20 cellular contexts compared by ENCODE assay signal in the genomic region with DNA sequence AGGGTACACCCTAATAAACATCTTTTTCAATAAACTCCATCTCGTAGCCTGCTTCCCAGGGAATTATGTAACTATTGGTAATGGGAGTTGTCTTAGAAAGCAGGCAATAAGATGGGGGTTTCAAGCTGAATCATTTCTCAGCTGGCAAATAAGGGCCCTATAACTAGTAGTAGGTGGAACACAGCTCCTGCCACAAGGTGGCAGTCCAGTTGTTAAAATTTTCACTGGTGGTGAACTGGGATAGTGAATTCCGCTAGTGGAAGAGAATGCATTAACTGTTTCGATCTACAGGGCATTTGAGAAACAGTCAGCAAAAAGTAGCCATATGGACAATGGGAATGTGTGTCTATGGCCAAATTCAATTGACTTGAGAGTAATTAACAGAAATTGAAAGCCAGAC. TPM values are rescaled to one million over a fixed set of nuclear protein-coding genes. Genes with fewer than 3 reads are reported as not detected.
DNase-seq lines count a peak whose midpoint lies in the region; ATAC-seq, FAIRE-seq and TF ChIP-seq lines count a peak whose summit lies in the region.
"Had no signal": no experiment of that assay in that cellular context is flagged by ENCODE, and none has a peak within 500 bp of the region (broad histone marks: within the 10 kb centered on the region; RNA-seq: fewer than 3 reads in every experiment).

No MANE protein-coding gene starts in this region.

- H2AFZ ChIP-seq in K562 (ENCODE audit: low read depth, low read length), result no peak overlapping the region

- no peak for TF ChIP-seq RAD21 in K562 (CRISPR knock-in tag; conservative IDR thresholded peaks at IDR 0.05 in 1 of 2, IDR thresholded peaks at IDR 0.05 in 1 of 2)

- no peaks in the 10 kb centered on the region for H3K27me3 Mint-ChIP-seq in MCF 10A (ENCODE audit: insufficient read depth, unreplicated experiment)
- peaks cover 3% of the 10 kb centered on the region for H3K27me3 Mint-ChIP-seq in endothelial cell (ENCODE audit: unreplicated experiment)
- H3K27me3 Mint-ChIP-seq: activated naive CD8-positive, alpha-beta T cell treated with anti-CD3 and anti-CD28 coated beads, Interleukin-2, amount 10 ng/mL, durations not matched to agents 7 days and 5 days; CD4-positive, CD25-positive, alpha-beta regulatory T cell; effector memory CD8-positive, alpha-beta T cell had no signal

- H3K36me3 Mint-ChIP-seq in MCF 10A (ENCODE audit: insufficient read depth, unreplicated experiment), result no peaks in the 10 kb centered on the region
- H3K36me3 Mint-ChIP-seq in endothelial cell (ENCODE audit: low read depth, unreplicated experiment), result peaks cover 37% of the 10 kb centered on the region
- H3K36me3 Mint-ChIP-seq: activated naive CD8-positive, alpha-beta T cell treated with anti-CD3 and anti-CD28 coated beads, Interleukin-2, amount 10 ng/mL, durations not matched to agents 7 days and 5 days had no signal

- BruUV-seq in MCF 10A (replicated peaks; lab: Mats Ljungman, UMichigan) (no TSS peak), K562 (replicated peaks; lab: Mats Ljungman, UMichigan) (no TSS peak)

- no peak for TF ChIP-seq POLR2A in breast epithelium (IDR thresholded peaks at IDR 0.05)
- no peak for TF ChIP-seq POLR2A in NB4 (IDR thresholded peaks at IDR 0.05; ENCODE audit: extremely low read depth, insufficient read length)
- no peak for TF ChIP-seq POLR2A in K562 (conservative IDR thresholded peaks at IDR 0.05)

- H3K27me3 ChIP-seq in breast epithelium (no peaks in the 10 kb centered on the region), K562 (ENCODE audit: control insufficient read depth in 2 of 2, insufficient read depth in 2 of 2, low read length in 2 of 2) (no peaks in the 10 kb centered on the region)
- H3K27me3 ChIP-seq: suprapubic skin, vagina had no signal

- H3K4me1 Mint-ChIP-seq in MCF 10A (ENCODE audit: insufficient read depth, unreplicated experiment) (no peaks in the 10 kb centered on the region), endothelial cell (ENCODE audit: unreplicated experiment) (no peaks in the 10 kb centered on the region)
- H3K4me1 Mint-ChIP-seq: activated naive CD8-positive, alpha-beta T cell treated with anti-CD3 and anti-CD28 coated beads, Interleukin-2, amount 10 ng/mL, durations not matched to agents 7 days and 5 days; CD4-positive, CD25-positive, alpha-beta regulatory T cell; natural killer cell had no signal

- no peak overlapping the region for H3K4me2 ChIP-seq in K562 (ENCODE audit: insufficient read depth, low read length)

- WGBS in K562 (ENCODE audit: insufficient coverage, low coverage, missing lambda C conversion rate), result 0% methylated on average over 3 of the region's 3 CpGs

- POLR2A ChIA-PET in MCF 10A (lab: Yijun Ruan, JAX) (interaction anchor here (0.6 kb wide), 1 partner anchor 56 kb away, joined by 3 read pairs; no protein-coding TSS in a partner anchor), K562 (lab: Yijun Ruan, JAX) (no interaction called here)

- DNase-seq in MCF 10A (ENCODE audit: unreplicated experiment) (peak; percentile 7), breast epithelium (ENCODE audit: low spot score in 2 of 2) (no peak), NB4 (ENCODE audit: low read depth) (peak; percentile 24), K562 (ENCODE audit: extremely low read depth in 1 of 4, low spot score in 3 of 4) (peak in 2 of 4 experiments; percentile 8 to 11), T-helper 1 cell (no peak), endothelial cell (ENCODE audit: low spot score) (no peak), NCI-H345 treated with DMSO at 0.1 percent for 48 hours (lab: John Stamatoyannopoulos, UW; ENCODE audit: unreplicated experiment) (no peak)
- DNase-seq: activated CD8-positive, alpha-beta memory T cell treated with anti-CD3 and anti-CD28 coated beads, Interleukin-2, amount 50 U/mL, for 4 hours; activated naive CD8-positive, alpha-beta T cell treated with anti-CD3 and anti-CD28 coated beads, Interleukin-2, amount 10 ng/mL, durations not matched to agents 7 days and 5 days; CD4-positive, CD25-positive, alpha-beta regulatory T cell; DMS79 treated with DMSO at 0.1 percent for 48 hours; effector memory CD8-positive, alpha-beta T cell; HCEC 1CT; natural killer cell; NCI-H1436 had no signal

- no peak overlapping the region for H3K4me3 Mint-ChIP-seq in MCF 10A (ENCODE audit: unreplicated experiment)
- H3K4me3 Mint-ChIP-seq in endothelial cell (ENCODE audit: unreplicated experiment), result no peak overlapping the region
- H3K4me3 Mint-ChIP-seq: activated naive CD8-positive, alpha-beta T cell treated with anti-CD3 and anti-CD28 coated beads, Interleukin-2, amount 10 ng/mL, durations not matched to agents 7 days and 5 days; CD4-positive, CD25-positive, alpha-beta regulatory T cell; effector memory CD8-positive, alpha-beta T cell; natural killer cell had no signal

- H3K9me3 Mint-ChIP-seq in MCF 10A (ENCODE audit: unreplicated experiment) (peaks cover 57% of the 10 kb centered on the region), endothelial cell (ENCODE audit: unreplicated experiment) (peaks cover 26% of the 10 kb centered on the region)

- H4K20me1 ChIP-seq in K562 (replicated peaks; ENCODE audit: control insufficient read depth, insufficient read depth, low read length), result no peaks in the 10 kb centered on the region

- H3K27ac ChIP-seq in breast epithelium (no peak overlapping the region), K562 (ENCODE audit: extremely low read depth, low read depth, low read length) (no peak overlapping the region)
- H3K27ac ChIP-seq: suprapubic skin, vagina had no signal

- no peak for FAIRE-seq in K562 (lab: Jason Lieb, UNC)

- no peaks in the 10 kb centered on the region for H3K79me2 ChIP-seq in K562 (ENCODE audit: control insufficient read depth, insufficient read depth, low read length)

- no peak overlapping the region for H3K9ac ChIP-seq in K562 (ENCODE audit: insufficient read depth in 1 of 2, low read depth in 2 of 2, low read length in 2 of 2)

- H3K27ac Mint-ChIP-seq in MCF 10A (ENCODE audit: low read depth, unreplicated experiment) (no peak overlapping the region), endothelial cell (ENCODE audit: unreplicated experiment) (no peak overlapping the region)
- H3K27ac Mint-ChIP-seq: activated naive CD8-positive, alpha-beta T cell treated with anti-CD3 and anti-CD28 coated beads, Interleukin-2, amount 10 ng/mL, durations not matched to agents 7 days and 5 days; CD4-positive, CD25-positive, alpha-beta regulatory T cell; effector memory CD8-positive, alpha-beta T cell; natural killer cell had no signal

- intact Hi-C loops in MCF 10A (cut with micrococcal nuclease) (no loop called here), breast epithelium (cut with DNase I; ENCODE audit: low total_unique reads) (no loop called here), K562 (cut with micrococcal nuclease) (no loop called here)

- CTCF ChIA-PET in MCF 10A (lab: Yijun Ruan, JAX), result interaction anchor here (0.8 to 1.0 kb wide), 3 partner anchors 47 to 108 kb away, joined by 3 read pairs; a partner anchor contains a TSS
- CTCF ChIA-PET in K562 (lab: Yijun Ruan, JAX; ENCODE audit: low intra/inter-chr PET ratio), result no interaction called here

- H3K9me1 ChIP-seq in K562 (ENCODE audit: control insufficient read depth, insufficient read depth, low read length), result no peaks in the 10 kb centered on the region

- H3K4me1 ChIP-seq in breast epithelium (no peaks in the 10 kb centered on the region), K562 (replicated peaks in 1 of 2; ENCODE audit: control insufficient read depth in 2 of 2, insufficient read depth in 2 of 2, low read length in 2 of 2) (no peaks in the 10 kb centered on the region)
- H3K4me1 ChIP-seq: suprapubic skin, vagina had no signal

- ATAC-seq in K562 (peak; percentile 49; the same call in 1 of the 3 replicates), GM19035 (IDR thresholded peaks at IDR 0.05; ENCODE audit: unreplicated experiment) (no peak)
- ATAC-seq: effector memory CD8-positive, alpha-beta T cell; natural killer cell; sciatic nerve had no signal

- peaks cover 92 to 97% of the 10 kb centered on the region in 2 donors for H3K9me3 ChIP-seq in breast epithelium
- no peaks in the 10 kb centered on the region for H3K9me3 ChIP-seq in K562 (replicated peaks; ENCODE audit: control insufficient read depth, insufficient read depth, low read depth, low read length)

- TF ChIP-seq EP300 in K562 (IDR thresholded peaks at IDR 0.05; ENCODE audit: low read length), result no peak

- no peaks in the 10 kb centered on the region for H3K36me3 ChIP-seq in breast epithelium
- no peaks in the 10 kb centered on the region for H3K36me3 ChIP-seq in K562 (ENCODE audit: control insufficient read depth, insufficient read depth, low read length)
- H3K36me3 ChIP-seq: vagina had no signal

- in situ Hi-C loops in K562 (cut with MboI), result no loop called here

- H3K4me3 ChIP-seq in breast epithelium (no peak overlapping the region), NB4 (ENCODE audit: low read depth, low read length) (no peak overlapping the region), K562 (no peak overlapping the region)
- H3K4me3 ChIP-seq: suprapubic skin, vagina had no signal

- TF ChIP-seq CTCF in MCF 10A (IDR thresholded peaks at IDR 0.05; ENCODE audit: unreplicated experiment) (no peak), breast epithelium (IDR thresholded peaks at IDR 0.05) (no peak), NB4 (IDR thresholded peaks at IDR 0.05; ENCODE audit: low read depth, low read length) (peak; percentile 25), K562 (IDR thresholded peaks at IDR 0.05 in 2 of 3, conservative IDR thresholded peaks at IDR 0.05 in 1 of 3; ENCODE audit: insufficient read depth in 2 of 3, low read depth in 1 of 3, low read length in 3 of 3) (peak; percentile 30 to 43 (median 31); a peak in 3 of 6 replicates), endothelial cell (IDR thresholded peaks at IDR 0.05; ENCODE audit: unreplicated experiment) (no peak)

RNA-seq across cellular contexts. Expression of a gene that starts 27.7 kb away (rescaled TPM):
- total RNA-seq in MCF 10A (2022) (0.91 and 1.2 TPM in 2 replicates), breast epithelium (1 to 10 TPM; 1.6 to 4.2 (median 3.3) TPM), K562 (2014; rRNA removed) (not detected in 2 replicates), K562 (2014; rRNA removed; fragmentation: Illumina TruSeq; extraction: Trizol) (not detected in 2 replicates), K562 (2015; rRNA removed; fragmentation: Illumina TruSeq; extraction: Trizol) (0.04 TPM in 1 of 2 replicates, not detected in the other), K562 (2021) (0.07 TPM in 1 of 2 replicates, not detected in the other), endothelial cell (ENCODE audit: unreplicated experiment) (10.5 TPM)
- not detected in 2 replicates for total RNA-seq in K562 (2011; cell fraction: chromatin; rRNA removed; ENCODE audit: low replicate concordance)
- total RNA-seq in K562 (2011; cell fraction: nucleolus; rRNA removed), result not detected in 2 replicates
- not detected in 2 replicates for total RNA-seq in K562 (2011; cell fraction: nucleoplasm; rRNA removed)
- polyA plus RNA-seq in K562 (2011; rRNA removed) (0.15 TPM in 1 of 2 replicates, not detected in the other), K562 (2014; fragmentation: Illumina TruSeq; extraction: Trizol) (not detected in 2 replicates), K562 (2014; fragmentation: Nextera tagmentation; extraction: Ambion mirVana) (not detected), K562 (2014; rRNA removed) (0.07 and 0.08 TPM in 2 replicates)
- polyA plus RNA-seq in K562 (2011; cell fraction: cytosol; rRNA removed), result not detected in 2 replicates
- 0.04 and 0.07 TPM in 2 replicates for polyA plus RNA-seq in K562 (2011; cell fraction: nucleus; rRNA removed)
- 0.03 and 0.11 TPM in 2 replicates for polyA plus RNA-seq in K562 (2012)
- not detected in 2 replicates for polyA minus RNA-seq in K562 (2011; rRNA and poly(A)+ RNA removed)
- not detected in 2 replicates for polyA minus RNA-seq in K562 (2011; cell fraction: cytosol; rRNA and poly(A)+ RNA removed)
- polyA minus RNA-seq in K562 (2011; cell fraction: nucleus; rRNA and poly(A)+ RNA removed), result not detected in 2 replicates
- total RNA-seq: CD4-positive, CD25-positive, alpha-beta regulatory T cell; natural killer cell had no signal
- polyA plus RNA-seq: CD4-positive, CD25-positive, alpha-beta regulatory T cell had no signal

RNA-seq across cellular contexts. Expression of a gene that starts 30.9 kb away (rescaled TPM):
- total RNA-seq in MCF 10A (2022) (0.37 and 0.79 TPM in 2 replicates), breast epithelium (1 to 10 TPM in 1 of 3 donors, under 1 TPM in 2; 0.64 to 2.0 (median 0.98) TPM), K562 (2014; rRNA removed) (0.09 TPM in 1 of 2 replicates, not detected in the other), K562 (2014; rRNA removed; fragmentation: Illumina TruSeq; extraction: Trizol) (0.11 TPM in 1 of 2 replicates, not detected in the other), K562 (2015; rRNA removed; fragmentation: Illumina TruSeq; extraction: Trizol) (0.11 and 0.15 TPM in 2 replicates), K562 (2021) (0.34 TPM in 1 of 2 replicates, not detected in the other), endothelial cell (ENCODE audit: unreplicated experiment) (0.62 TPM)
- total RNA-seq in K562 (2011; cell fraction: chromatin; rRNA removed; ENCODE audit: low replicate concordance), result 0.90 and 1.2 TPM in 2 replicates
- 0.67 TPM in 1 of 2 replicates, not detected in the other for total RNA-seq in K562 (2011; cell fraction: nucleolus; rRNA removed)
- 0.51 TPM in 1 of 2 replicates, not detected in the other for total RNA-seq in K562 (2011; cell fraction: nucleoplasm; rRNA removed)
- polyA plus RNA-seq in K562 (2011; rRNA removed) (not detected in 2 replicates), K562 (2014; fragmentation: Illumina TruSeq; extraction: Trizol) (not detected in 2 replicates), K562 (2014; fragmentation: Nextera tagmentation; extraction: Ambion mirVana) (not detected), K562 (2014; rRNA removed) (not detected in 2 replicates)
- polyA plus RNA-seq in K562 (2011; cell fraction: cytosol; rRNA removed), result not detected in 2 replicates
- polyA plus RNA-seq in K562 (2011; cell fraction: nucleus; rRNA removed), result 0.23 TPM in 1 of 2 replicates, not detected in the other
- polyA plus RNA-seq in K562 (2012), result 0.07 TPM in 1 of 2 replicates, not detected in the other
- 0.12 and 0.14 TPM in 2 replicates for polyA minus RNA-seq in K562 (2011; rRNA and poly(A)+ RNA removed)
- not detected in 2 replicates for polyA minus RNA-seq in K562 (2011; cell fraction: cytosol; rRNA and poly(A)+ RNA removed)
- polyA minus RNA-seq in K562 (2011; cell fraction: nucleus; rRNA and poly(A)+ RNA removed), result 0.27 TPM in 1 of 2 replicates, not detected in the other
- total RNA-seq: vagina had no signal
- polyA plus RNA-seq: AG04450 had no signal

RNA-seq across cellular contexts. Expression of a gene that starts 47.7 kb away (rescaled TPM):
- total RNA-seq in MCF 10A (2022), result 81.3 and 94.9 TPM in 2 replicates
- 10 to 100 TPM; 59.2 to 96.2 (median 68.2) TPM for total RNA-seq in breast epithelium
- total RNA-seq in K562 (2011; cell fraction: chromatin; rRNA removed; ENCODE audit: low replicate concordance), result 25.2 and 60.1 TPM in 2 replicates
- 27.7 and 29.0 TPM in 2 replicates for total RNA-seq in K562 (2011; cell fraction: nucleolus; rRNA removed)
- 36.0 and 41.8 TPM in 2 replicates for total RNA-seq in K562 (2011; cell fraction: nucleoplasm; rRNA removed)
- 70.6 and 72.2 TPM in 2 replicates for total RNA-seq in K562 (2014; rRNA removed)
- 92.0 and 105 TPM in 2 replicates for total RNA-seq in K562 (2014; rRNA removed; fragmentation: Illumina TruSeq; extraction: Trizol)
- 63.1 and 66.0 TPM in 2 replicates for total RNA-seq in K562 (2015; rRNA removed; fragmentation: Illumina TruSeq; extraction: Trizol)
- 71.2 and 73.3 TPM in 2 replicates for total RNA-seq in K562 (2021)
- polyA plus RNA-seq in K562 (2011; rRNA removed), result 60.5 and 116 TPM in 2 replicates
- 23.0 and 26.7 TPM in 2 replicates for polyA plus RNA-seq in K562 (2011; cell fraction: cytosol; rRNA removed)
- 36.5 and 40.7 TPM in 2 replicates for polyA plus RNA-seq in K562 (2011; cell fraction: nucleus; rRNA removed)
- 70.1 and 96.3 TPM in 2 replicates for polyA plus RNA-seq in K562 (2012)
- polyA plus RNA-seq in K562 (2014; fragmentation: Illumina TruSeq; extraction: Trizol), result 88.5 and 93.5 TPM in 2 replicates
- 10 to 100 TPM; 51.6 to 68.8 TPM for polyA plus RNA-seq in K562 (2014; fragmentation: Nextera tagmentation; extraction: Ambion mirVana)
- 105 and 109 TPM in 2 replicates for polyA plus RNA-seq in K562 (2014; rRNA removed)
- 52.0 and 74.5 TPM in 2 replicates for polyA minus RNA-seq in K562 (2011; rRNA and poly(A)+ RNA removed)
- polyA minus RNA-seq in K562 (2011; cell fraction: cytosol; rRNA and poly(A)+ RNA removed), result 16.0 and 23.4 TPM in 2 replicates
- polyA minus RNA-seq in K562 (2011; cell fraction: nucleus; rRNA and poly(A)+ RNA removed), result 18.3 and 26.0 TPM in 2 replicates
- total RNA-seq in endothelial cell (ENCODE audit: unreplicated experiment), result 86.4 TPM

RNA-seq across cellular contexts. Expression of a gene that starts 49.8 kb away (rescaled TPM):
- 4.7 and 6.2 TPM in 2 replicates for total RNA-seq in MCF 10A (2022)
- total RNA-seq in breast epithelium, result 1 to 10 TPM; 4.2 to 5.9 (median 5.9) TPM
- total RNA-seq in K562 (2011; cell fraction: chromatin; rRNA removed; ENCODE audit: low replicate concordance), result not detected in 2 replicates
- not detected in 2 replicates for total RNA-seq in K562 (2011; cell fraction: nucleolus; rRNA removed)
- total RNA-seq in K562 (2011; cell fraction: nucleoplasm; rRNA removed), result not detected in 2 replicates
- total RNA-seq in K562 (2014; rRNA removed), result not detected in 2 replicates
- not detected in 2 replicates for total RNA-seq in K562 (2014; rRNA removed; fragmentation: Illumina TruSeq; extraction: Trizol)
- total RNA-seq in K562 (2015; rRNA removed; fragmentation: Illumina TruSeq; extraction: Trizol), result not detected in 2 replicates
- total RNA-seq in K562 (2021), result not detected in 2 replicates
- polyA plus RNA-seq in K562 (2011; rRNA removed), result not detected in 2 replicates
- polyA plus RNA-seq in K562 (2011; cell fraction: cytosol; rRNA removed), result not detected in 2 replicates
- 0.04 TPM in 1 of 2 replicates, not detected in the other for polyA plus RNA-seq in K562 (2011; cell fraction: nucleus; rRNA removed)
- 0.04 TPM in 1 of 2 replicates, not detected in the other for polyA plus RNA-seq in K562 (2012)
- polyA plus RNA-seq in K562 (2014; fragmentation: Illumina TruSeq; extraction: Trizol), result not detected in 2 replicates
- not detected for polyA plus RNA-seq in K562 (2014; fragmentation: Nextera tagmentation; extraction: Ambion mirVana)
- not detected in 2 replicates for polyA plus RNA-seq in K562 (2014; rRNA removed)
- polyA minus RNA-seq in K562 (2011; rRNA and poly(A)+ RNA removed), result 0.04 TPM in 1 of 2 replicates, not detected in the other
- not detected in 2 replicates for polyA minus RNA-seq in K562 (2011; cell fraction: cytosol; rRNA and poly(A)+ RNA removed)
- polyA minus RNA-seq in K562 (2011; cell fraction: nucleus; rRNA and poly(A)+ RNA removed), result not detected in 2 replicates
- total RNA-seq in endothelial cell (ENCODE audit: unreplicated experiment), result 8.4 TPM
- total RNA-seq: CD4-positive, CD25-positive, alpha-beta regulatory T cell; natural killer cell had no signal
- polyA plus RNA-seq: CD4-positive, CD25-positive, alpha-beta regulatory T cell had no signal

RNA-seq across cellular contexts. Expression of a gene that starts 57.4 kb away (rescaled TPM):
- total RNA-seq in MCF 10A (2022) (0.20 and 0.35 TPM in 2 replicates), breast epithelium (1 to 10 TPM in 2 of 3 donors, under 1 TPM in 1; 0.80 to 1.3 (median 1.2) TPM), K562 (2014; rRNA removed) (0.12 and 0.14 TPM in 2 replicates), K562 (2014; rRNA removed; fragmentation: Illumina TruSeq; extraction: Trizol) (0.13 and 0.18 TPM in 2 replicates), K562 (2015; rRNA removed; fragmentation: Illumina TruSeq; extraction: Trizol) (0.15 and 0.18 TPM in 2 replicates), K562 (2021) (0.16 and 0.20 TPM in 2 replicates), endothelial cell (ENCODE audit: unreplicated experiment) (1.4 TPM)
- total RNA-seq in K562 (2011; cell fraction: chromatin; rRNA removed; ENCODE audit: low replicate concordance), result 0.23 and 0.40 TPM in 2 replicates
- 0.39 and 0.50 TPM in 2 replicates for total RNA-seq in K562 (2011; cell fraction: nucleolus; rRNA removed)
- total RNA-seq in K562 (2011; cell fraction: nucleoplasm; rRNA removed), result 0.22 and 0.38 TPM in 2 replicates
- polyA plus RNA-seq in K562 (2011; rRNA removed) (0.08 and 0.26 TPM in 2 replicates), K562 (2014; fragmentation: Illumina TruSeq; extraction: Trizol) (0.12 and 0.21 TPM in 2 replicates), K562 (2014; fragmentation: Nextera tagmentation; extraction: Ambion mirVana) (not detected), K562 (2014; rRNA removed) (0.05 and 0.24 TPM in 2 replicates)
- polyA plus RNA-seq in K562 (2011; cell fraction: cytosol; rRNA removed), result 0.04 and 0.33 TPM in 2 replicates
- polyA plus RNA-seq in K562 (2011; cell fraction: nucleus; rRNA removed), result 0.10 and 0.41 TPM in 2 replicates
- 0.16 and 0.40 TPM in 2 replicates for polyA plus RNA-seq in K562 (2012)
- polyA minus RNA-seq in K562 (2011; rRNA and poly(A)+ RNA removed), result 0.18 and 0.53 TPM in 2 replicates
- polyA minus RNA-seq in K562 (2011; cell fraction: cytosol; rRNA and poly(A)+ RNA removed), result 0.19 TPM in 1 of 2 replicates, not detected in the other
- polyA minus RNA-seq in K562 (2011; cell fraction: nucleus; rRNA and poly(A)+ RNA removed), result 0.22 and 0.54 TPM in 2 replicates
- total RNA-seq: natural killer cell, vagina had no signal

Comparison
In these comparisons a context has a peak if more than half of its experiments do, and no peak if none do; other contexts are left out.
1. DNase-seq: peak in MCF 10A (single experiment) and NB4 (single experiment); none in breast epithelium (0 of 2), T-helper 1 cell (0 of 5), endothelial cell (single experiment) and NCI-H345 treated with DMSO at 0.1 percent for 48 hours (single experiment).
2. CTCF ChIP-seq: peak in NB4 (single experiment) and K562 (3 of 3); none in MCF 10A (single experiment), breast epithelium (0 of 3) and endothelial cell (single experiment).